In genomic region chr20:53612289-53612688, GRCh38 we compare ENCODE assay signal across 8 cellular contexts. TPM values are rescaled to one million over a fixed set of nuclear protein-coding genes. Genes with fewer than 3 reads are reported as not detected.
A peak's percentile ranks its signal among the peaks of the same experiment; 100 is the strongest.
DNase-seq lines count a peak whose midpoint lies in the region; ATAC-seq, FAIRE-seq and TF ChIP-seq lines count a peak whose summit lies in the region.
"Not testable (repeated sequence)": the region's sequence is repeated elsewhere in the genome, so short reads cannot be mapped to it uniquely, and the experiment has no call there.

No MANE protein-coding gene starts in this region.

- not testable (repeated sequence) for H3K4me3 ChIP-seq in BLaER1; HCT116 (replicated peaks in 1 of 2; ENCODE audit: low read depth in 1 of 2, low read length in 2 of 2); HepG2 (replicated peaks in 1 of 3; ENCODE audit: insufficient read depth in 1 of 3, low read depth in 2 of 3, low read length in 3 of 3)

- not testable (repeated sequence) for H3K9me2 ChIP-seq in HCT116 (ENCODE audit: insufficient read depth)

- peak; percentile 2; the same call in 1 of the 2 replicates for ATAC-seq in HCT116
- not testable (repeated sequence) for ATAC-seq in HepG2; stimulated activated memory B cell treated with anti-CD40 and anti-IgM and Interleukin-4, amounts not matched to agents 10 μg/mL and 1 μg/mL and 100 μg/mL, for 72 hours

- not testable (repeated sequence) for TF ChIP-seq RAD21 in HCT116 (IDR thresholded peaks at IDR 0.05; ENCODE audit: low read depth); HepG2 (CRISPR knock-in tag; IDR thresholded peaks at IDR 0.05)

- peak overlapping the region; percentile 85 for H3K27ac Mint-ChIP-seq in osteocyte (ENCODE audit: unreplicated experiment)
- H3K27ac Mint-ChIP-seq in stimulated activated memory B cell treated with anti-CD40 and anti-IgM and Interleukin-4, amounts not matched to agents 10 μg/mL and 1 μg/mL and 100 μg/mL, for 72 hours = peak overlapping the region; percentile 92

- H3K9me3 Mint-ChIP-seq in osteocyte (ENCODE audit: unreplicated experiment); stimulated activated memory B cell treated with anti-CD40 and anti-IgM and Interleukin-4, amounts not matched to agents 10 μg/mL and 1 μg/mL and 100 μg/mL, for 72 hours: not testable (repeated sequence)

- RAD21 ChIA-PET in HCT116 (lab: Charles Lee; ENCODE audit: low non-redundant PET in 1 of 2, low total read pairs in 2 of 2, uncharacterized antibody in 2 of 2, unreplicated experiment in 2 of 2) = not testable (repeated sequence)

- H3K4me3 Mint-ChIP-seq in osteocyte (ENCODE audit: unreplicated experiment); stimulated activated memory B cell treated with anti-CD40 and anti-IgM and Interleukin-4, amounts not matched to agents 10 μg/mL and 1 μg/mL and 100 μg/mL, for 72 hours: not testable (repeated sequence)

- intact Hi-C loops in HCT116 (cut with micrococcal nuclease); HepG2 (cut with micrococcal nuclease; ENCODE audit: unreplicated experiment): not testable (repeated sequence)

- H3K4me2 ChIP-seq in BLaER1 (peak overlapping the region; percentile 73; the same call in 1 of the 2 replicates), HCT116 (ENCODE audit: low read length) (peak overlapping the region; percentile 81)
- H3K4me2 ChIP-seq in HepG2 (ENCODE audit: low read depth, low read length) = not testable (repeated sequence)

- H3K27ac ChIP-seq in BLaER1; HepG2 (ENCODE audit: extremely low read length, insufficient read depth, low read length): not testable (repeated sequence)
- H3K27ac ChIP-seq in HCT116 (ENCODE audit: low read depth, low read length) = peak overlapping the region; percentile 82
- H3K27ac ChIP-seq in RWPE1 = peak overlapping the region; percentile 65

- not testable (repeated sequence) for H3K36me3 Mint-ChIP-seq in osteocyte (ENCODE audit: unreplicated experiment); stimulated activated memory B cell treated with anti-CD40 and anti-IgM and Interleukin-4, amounts not matched to agents 10 μg/mL and 1 μg/mL and 100 μg/mL, for 72 hours

- H3K9ac ChIP-seq in BLaER1; HepG2 (ENCODE audit: insufficient read depth, low read depth, low read length): not testable (repeated sequence)
- peak overlapping the region; percentile 60; the same call in 1 of the 2 replicates for H3K9ac ChIP-seq in HCT116 (ENCODE audit: low read length)

- not testable (repeated sequence) for FAIRE-seq in HepG2 (lab: Jason Lieb, UNC)

- not testable (repeated sequence) for H4K20me1 ChIP-seq in BLaER1; HCT116 (ENCODE audit: insufficient read depth); HepG2 (ENCODE audit: insufficient read depth, low read length)

- TF ChIP-seq CTCF in HCT116 (IDR thresholded peaks at IDR 0.05 in 2 of 3, conservative IDR thresholded peaks at IDR 0.05 in 1 of 3; ENCODE audit: borderline replicate concordance in 1 of 3, insufficient read depth in 1 of 3, low read depth in 2 of 3, low read length in 2 of 3); RWPE1 (conservative IDR thresholded peaks at IDR 0.05; ENCODE audit: low read depth); HepG2 (CRISPR knock-in tag; IDR thresholded peaks at IDR 0.05); osteocyte (IDR thresholded peaks at IDR 0.05): not testable (repeated sequence)

- peaks cover 35% of the 10 kb centered on the region for H3K4me1 Mint-ChIP-seq in osteocyte (ENCODE audit: unreplicated experiment)
- peaks cover 21% of the 10 kb centered on the region for H3K4me1 Mint-ChIP-seq in stimulated activated memory B cell treated with anti-CD40 and anti-IgM and Interleukin-4, amounts not matched to agents 10 μg/mL and 1 μg/mL and 100 μg/mL, for 72 hours

- not testable (repeated sequence) for H2AFZ ChIP-seq in HCT116 (ENCODE audit: low read depth, low read length, poor library complexity, severe bottlenecking); HepG2 (ENCODE audit: low read length)

- H3K27me3 Mint-ChIP-seq in osteocyte (ENCODE audit: unreplicated experiment); stimulated activated memory B cell treated with anti-CD40 and anti-IgM and Interleukin-4, amounts not matched to agents 10 μg/mL and 1 μg/mL and 100 μg/mL, for 72 hours: not testable (repeated sequence)

- CTCF ChIA-PET in HCT116 (lab: Charles Lee); HepG2 (lab: Yijun Ruan, JAX; ENCODE audit: low intra/inter-chr PET ratio, low total read pairs): not testable (repeated sequence)
- CTCF ChIA-PET in RWPE1 (lab: Yijun Ruan, JAX) = interaction anchor here (1.0 kb wide), 1 partner anchor 15 kb away, joined by 3 read pairs; no protein-coding TSS in a partner anchor

- not testable (repeated sequence) for H3K36me3 ChIP-seq in BLaER1; HCT116 (ENCODE audit: control insufficient read depth in 1 of 2, insufficient read depth in 2 of 2, low read length in 2 of 2); HepG2 (replicated peaks in 1 of 2; ENCODE audit: control insufficient read depth in 1 of 2, insufficient read depth in 2 of 2, low read length in 2 of 2)

- not testable (repeated sequence) for H3K27me3 ChIP-seq in BLaER1; HCT116 (ENCODE audit: insufficient read depth, low read length); HepG2 (ENCODE audit: control insufficient read depth in 1 of 2, insufficient read depth in 2 of 2, low read length in 2 of 2)

- not testable (repeated sequence) for BruUV-seq in HCT116 (replicated peaks; lab: Mats Ljungman, UMichigan); HepG2 (replicated peaks; lab: Mats Ljungman, UMichigan)

- H3K79me2 ChIP-seq in HCT116 (ENCODE audit: insufficient read depth, low read length); HepG2 (ENCODE audit: insufficient read depth, low read length): not testable (repeated sequence)

- in situ Hi-C loops in HepG2 (cut with HindIII; ENCODE audit: extremely low pct_ligation_motif_present, low pct_unique_long_range_greater_than_20kb) = not testable (repeated sequence)

- H3K9me3 ChIP-seq in BLaER1; HCT116 (ENCODE audit: control insufficient read depth in 1 of 2, insufficient read depth in 1 of 2, low read depth in 1 of 2, low read length in 2 of 2); HepG2 (ENCODE audit: low read length): not testable (repeated sequence)

- H3K4me1 ChIP-seq in BLaER1 (peaks cover 38% of the 10 kb centered on the region), HCT116 (ENCODE audit: control insufficient read depth in 1 of 2, insufficient read depth in 2 of 2, low read length in 2 of 2) (peaks cover 34 to 70% of the 10 kb centered on the region in 2 experiments), HepG2 (ENCODE audit: insufficient read depth, low read length) (peaks cover 22% of the 10 kb centered on the region)

- WGBS in HepG2 (ENCODE audit: low lambda C conversion rate) = 95% methylated on average over 8 of the region's 8 CpGs

- POLR2A ChIA-PET in HCT116 (lab: Charles Lee) (interaction anchor here (0.7 to 5.8 kb wide), 4 partner anchors 11 to 568 kb away, joined by 3 to 64 read pairs (median 10); partner anchors contain the start of gene ZNF217), HepG2 (lab: Yijun Ruan, JAX) (interaction anchor here (2.8 kb wide), 1 partner anchor 10 kb away, joined by 20 read pairs; no protein-coding TSS in a partner anchor)
- POLR2A ChIA-PET in RWPE1 (lab: Yijun Ruan, JAX; ENCODE audit: low non-redundant PET) = not testable (repeated sequence)

- not testable (repeated sequence) for TF ChIP-seq POLR2A in HCT116 (IDR thresholded peaks at IDR 0.05; ENCODE audit: borderline replicate concordance, extremely low read depth, insufficient read depth, insufficient read length); HepG2 (IDR thresholded peaks at IDR 0.05; ENCODE audit: insufficient read depth in 1 of 2, low read depth in 2 of 2, low read length in 2 of 2)

- TF ChIP-seq EP300 in HepG2 (IDR thresholded peaks at IDR 0.05; ENCODE audit: low read depth in 2 of 2, low read length in 2 of 2); HepG2 (CRISPR knock-in tag; IDR thresholded peaks at IDR 0.05; ENCODE audit: borderline replicate concordance): not testable (repeated sequence)

- DNase-seq in HCT116 (ENCODE audit: low read depth, low spot score); RWPE1 (ENCODE audit: low spot score); HepG2 (ENCODE audit: low spot score): not testable (repeated sequence)
- peak; percentile 5 to 14 for DNase-seq in activated T-cell treated with anti-CD3 and anti-CD28 coated beads, Interleukin-2, amount 50 U/mL, for 48 hours
- DNase-seq in ecto neural progenitor cell (ENCODE audit: low spot score) (peak; percentile 15), osteocyte (ENCODE audit: extremely low spot score, unreplicated experiment) (peak; percentile 13)

RNA-seq across cellular contexts. Expression of gene ZNF217, which starts 18.6 kb away (rescaled TPM):
- total RNA-seq in HCT116 (2021; ENCODE audit: unreplicated experiment) (33.8 TPM), HepG2 (2016; rRNA removed; fragmentation: Illumina TruSeq; extraction: Trizol) (29.8 and 65.0 TPM in 2 replicates), osteocyte (44.3 and 47.2 TPM in 2 replicates)
- 14.3 and 15.7 TPM in 2 replicates for polyA plus RNA-seq in HCT116 (2012)
- total RNA-seq in HepG2 (2016; cell fraction: cytosol; rRNA removed; fragmentation: Illumina TruSeq; extraction: Trizol; ENCODE audit: low read depth) = 3.8 and 3.9 TPM in 2 replicates
- 30.1 and 52.5 TPM in 2 replicates for total RNA-seq in HepG2 (2016; cell fraction: insoluble cytoplasmic fraction; rRNA removed; fragmentation: Illumina TruSeq; extraction: Trizol)
- total RNA-seq in HepG2 (2016; cell fraction: membrane; rRNA removed; fragmentation: Illumina TruSeq; extraction: Trizol) = 17.5 and 18.9 TPM in 2 replicates
- 46.4 and 49.3 TPM in 2 replicates for total RNA-seq in HepG2 (2016; cell fraction: nucleus; rRNA removed; fragmentation: Illumina TruSeq; extraction: Trizol)
- 22.3 and 23.7 TPM in 2 replicates for polyA plus RNA-seq in HepG2 (2011; rRNA removed)
- 16.1 and 20.6 TPM in 2 replicates for polyA plus RNA-seq in HepG2 (2011; cell fraction: cytosol; rRNA removed)
- polyA plus RNA-seq in HepG2 (2011; cell fraction: nucleus; rRNA removed) = 28.1 and 34.2 TPM in 2 replicates
- 30.6 and 41.2 TPM in 2 replicates for polyA plus RNA-seq in HepG2 (2012)
- polyA plus RNA-seq in HepG2 (2016; cell fraction: cytosol; fragmentation: Illumina TruSeq; extraction: Trizol; ENCODE audit: low read depth) = 0.85 and 1.1 TPM in 2 replicates
- polyA plus RNA-seq in HepG2 (2016; cell fraction: insoluble cytoplasmic fraction; fragmentation: Illumina TruSeq; extraction: Trizol; ENCODE audit: low read depth) = 50.4 and 54.5 TPM in 2 replicates
- 5.7 and 6.3 TPM in 2 replicates for polyA plus RNA-seq in HepG2 (2016; cell fraction: membrane; fragmentation: Illumina TruSeq; extraction: Trizol; ENCODE audit: low read depth)
- polyA plus RNA-seq in HepG2 (2016; cell fraction: nucleus; fragmentation: Illumina TruSeq; extraction: Trizol; ENCODE audit: insufficient read depth, low read depth) = 66.7 and 71.5 TPM in 2 replicates
- 13.5 and 82.3 TPM in 2 replicates for polyA minus RNA-seq in HepG2 (2011; rRNA and poly(A)+ RNA removed; ENCODE audit: low replicate concordance)
- 62.7 and 65.9 TPM in 2 replicates for polyA minus RNA-seq in HepG2 (2011; cell fraction: cytosol; rRNA and poly(A)+ RNA removed)
- polyA minus RNA-seq in HepG2 (2011; cell fraction: nucleus; rRNA and poly(A)+ RNA removed) = 63.2 and 86.3 TPM in 2 replicates
